Comparison of ENCODE assay signal across 12 cellular contexts in the genomic region with DNA sequence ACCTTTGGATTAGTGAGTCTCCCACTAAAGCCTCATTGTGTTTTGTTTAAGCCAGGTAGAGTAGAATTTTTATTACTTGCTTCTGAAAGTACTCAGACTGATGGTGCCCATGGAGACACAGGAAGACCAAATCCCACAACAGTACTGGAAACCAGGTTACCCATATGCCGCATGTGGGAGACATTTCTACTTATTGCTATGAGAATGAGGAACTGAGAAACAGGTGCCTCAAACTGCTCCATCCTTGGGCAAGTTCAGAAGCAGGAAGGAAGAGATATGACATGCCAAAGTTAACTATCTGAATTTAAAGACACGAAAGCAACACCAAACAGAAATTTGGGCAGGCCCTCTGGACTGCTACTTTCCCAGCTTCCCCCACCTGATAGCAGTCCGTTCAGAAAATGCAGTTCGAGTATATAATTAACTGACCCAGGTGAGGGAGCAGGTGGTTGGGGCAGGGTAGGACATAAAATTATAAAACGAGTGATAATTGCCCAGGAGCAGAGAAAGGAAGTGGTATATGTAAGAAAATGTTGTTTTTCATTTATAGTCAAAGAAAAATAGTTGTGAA.
DNase-seq lines count a peak whose midpoint lies in the region; ATAC-seq, FAIRE-seq and TF ChIP-seq lines count a peak whose summit lies in the region.
"Had no signal": no experiment of that assay in that cellular context is flagged by ENCODE, and none has a peak within 500 bp of the region (broad histone marks: within the 10 kb centered on the region; RNA-seq: fewer than 3 reads in every experiment).

No MANE protein-coding gene starts in this region.

- H3K4me3 ChIP-seq in gastrocnemius medialis = no peak overlapping the region
- H3K4me3 ChIP-seq: thyroid gland had no signal

- POLR2A ChIA-PET in T-cell (lab: Charles Lee) = no interaction called here

- TF ChIP-seq CTCF in gastrocnemius medialis (IDR thresholded peaks at IDR 0.05 in 4 of 5, conservative IDR thresholded peaks at IDR 0.05 in 1 of 5) = no peak

- H3K36me3 ChIP-seq in gastrocnemius medialis = no peaks in the 10 kb centered on the region
- H3K36me3 ChIP-seq: thyroid gland had no signal

- FAIRE-seq in frontal cortex (lab: Jason Lieb, UNC) = no peak

- H3K27ac Mint-ChIP-seq in T-cell = no peak overlapping the region
- H3K27ac Mint-ChIP-seq: activated naive CD8-positive, alpha-beta T cell treated with anti-CD3 and anti-CD28 coated beads, Interleukin-2, amount 10 ng/mL, durations not matched to agents 7 days and 5 days had no signal

- CTCF ChIA-PET in T-cell (lab: Charles Lee) = no interaction called here

- in situ Hi-C loops in gastrocnemius medialis (cut with MboI; ENCODE audit: low sequenced_read_pairs in 4 of 4) = no loop called here

- H3K4me1 ChIP-seq in gastrocnemius medialis = no peaks in the 10 kb centered on the region
- H3K4me1 ChIP-seq: thyroid gland had no signal

- H3K9me3 ChIP-seq in gastrocnemius medialis = no peaks in the 10 kb centered on the region
- H3K9me3 ChIP-seq: thyroid gland had no signal

- H3K27ac ChIP-seq in gastrocnemius medialis = no peak overlapping the region
- H3K27ac ChIP-seq: thyroid gland had no signal

- TF ChIP-seq POLR2A in gastrocnemius medialis (IDR thresholded peaks at IDR 0.05) = no peak

- DNase-seq in NCI-H69 (lab: John Stamatoyannopoulos, UW) (peak; percentile 44), OCI-M2 (lab: John Stamatoyannopoulos, UW; ENCODE audit: unreplicated experiment) (no peak), T-cell (no peak), gastrocnemius medialis (no peak), frontal cortex (ENCODE audit: low spot score in 2 of 2) (no peak)
- DNase-seq: activated CD4-positive, CD25-positive, alpha-beta regulatory T cell; activated naive CD8-positive, alpha-beta T cell treated with anti-CD3 and anti-CD28 coated beads, Interleukin-2, amount 10 ng/mL, durations not matched to agents 7 days and 5 days; C1 segment of cervical spinal cord; thyroid gland had no signal

- intact Hi-C loops in gastrocnemius medialis (cut with DNase I; ENCODE audit: low total_unique reads) = no loop called here

- no peaks in the 10 kb centered on the region for H3K36me3 Mint-ChIP-seq in T-cell
- H3K36me3 Mint-ChIP-seq: activated naive CD8-positive, alpha-beta T cell treated with anti-CD3 and anti-CD28 coated beads, Interleukin-2, amount 10 ng/mL, durations not matched to agents 7 days and 5 days had no signal

- ATAC-seq in GM18498 (IDR thresholded peaks at IDR 0.05; ENCODE audit: unreplicated experiment) = peak; percentile 96
- ATAC-seq in GM21367 (IDR thresholded peaks at IDR 0.05; ENCODE audit: unreplicated experiment) = peak; percentile 95
- peak; percentile 91 for ATAC-seq in HG03060 (IDR thresholded peaks at IDR 0.05; ENCODE audit: low read depth, unreplicated experiment)
- no peak for ATAC-seq in T-cell (replicated peaks in 1 of 4)
- no peak for ATAC-seq in gastrocnemius medialis

- peaks cover 2 to 6% (median 3%) of the 10 kb centered on the region in 3 donors for H3K9me3 Mint-ChIP-seq in T-cell
- H3K9me3 Mint-ChIP-seq: activated naive CD8-positive, alpha-beta T cell treated with anti-CD3 and anti-CD28 coated beads, Interleukin-2, amount 10 ng/mL, durations not matched to agents 7 days and 5 days had no signal

- H3K27me3 Mint-ChIP-seq in T-cell = no peaks in the 10 kb centered on the region
- H3K27me3 Mint-ChIP-seq: activated naive CD8-positive, alpha-beta T cell treated with anti-CD3 and anti-CD28 coated beads, Interleukin-2, amount 10 ng/mL, durations not matched to agents 7 days and 5 days had no signal

- no peaks in the 10 kb centered on the region for H3K27me3 ChIP-seq in gastrocnemius medialis
- H3K27me3 ChIP-seq: thyroid gland had no signal

- H3K4me3 Mint-ChIP-seq in T-cell = no peak overlapping the region
- H3K4me3 Mint-ChIP-seq: activated naive CD8-positive, alpha-beta T cell treated with anti-CD3 and anti-CD28 coated beads, Interleukin-2, amount 10 ng/mL, durations not matched to agents 7 days and 5 days had no signal

- H3K4me1 Mint-ChIP-seq in T-cell = no peaks in the 10 kb centered on the region
- H3K4me1 Mint-ChIP-seq: activated naive CD8-positive, alpha-beta T cell treated with anti-CD3 and anti-CD28 coated beads, Interleukin-2, amount 10 ng/mL, durations not matched to agents 7 days and 5 days had no signal

Comparison
In these comparisons a context has a peak if more than half of its experiments do, and no peak if none do; other contexts are left out.
1. ATAC-seq: peak in GM18498 (single experiment), GM21367 (single experiment) and HG03060 (single experiment); none in T-cell (0 of 4) and gastrocnemius medialis (0 of 2).